ENCODE assay signal across 15 cellular contexts in genomic region chr9:128654481-128654880, GRCh38. TPM values are rescaled to one million over a fixed set of nuclear protein-coding genes. Genes with fewer than 3 reads are reported as not detected.
DNase-seq lines count a peak whose midpoint lies in the region; ATAC-seq, FAIRE-seq and TF ChIP-seq lines count a peak whose summit lies in the region.
"Had no signal": no experiment of that assay in that cellular context is flagged by ENCODE, and none has a peak within 500 bp of the region (broad histone marks: within the 10 kb centered on the region; RNA-seq: fewer than 3 reads in every experiment).

No MANE protein-coding gene starts in this region.

- no peak overlapping the region for H3K4me3 ChIP-seq in neural progenitor cell
- H3K4me3 ChIP-seq in HepG2 (replicated peaks in 1 of 3; ENCODE audit: insufficient read depth in 1 of 3, low read depth in 2 of 3, low read length in 3 of 3): no peak overlapping the region
- H3K4me3 ChIP-seq: esophagus muscularis mucosa had no signal

- no peaks in the 10 kb centered on the region for H3K9me3 Mint-ChIP-seq in T-helper 1 cell treated with Interleukin-12 subunit alpha and Interleukin-12 subunit beta and Interleukin-4 antibody, amounts not matched to agents 30 μg/mL and 1 μg/mL, for 36 hours
- H3K9me3 Mint-ChIP-seq in IgD-negative memory B cell: no peaks in the 10 kb centered on the region
- H3K9me3 Mint-ChIP-seq in activated naive CD8-positive, alpha-beta T cell (ENCODE audit: low read depth): no peaks in the 10 kb centered on the region
- no peaks in the 10 kb centered on the region for H3K9me3 Mint-ChIP-seq in neural progenitor cell

- H3K9ac ChIP-seq in neural progenitor cell: no peak overlapping the region
- no peak overlapping the region for H3K9ac ChIP-seq in HepG2 (ENCODE audit: insufficient read depth, low read depth, low read length)

- CTCF ChIA-PET in HepG2 (lab: Yijun Ruan, JAX; ENCODE audit: low intra/inter-chr PET ratio, low total read pairs): no interaction called here

- no peak overlapping the region for H3K27ac Mint-ChIP-seq in T-helper 1 cell treated with Interleukin-12 subunit alpha and Interleukin-12 subunit beta and Interleukin-4 antibody, amounts not matched to agents 30 μg/mL and 1 μg/mL, for 36 hours
- H3K27ac Mint-ChIP-seq in IgD-negative memory B cell: peak overlapping the region in 2 of 3 donors; percentile 28 to 94
- H3K27ac Mint-ChIP-seq in activated naive CD8-positive, alpha-beta T cell: no peak overlapping the region
- no peak overlapping the region for H3K27ac Mint-ChIP-seq in neural progenitor cell

- WGBS in HepG2 (ENCODE audit: low lambda C conversion rate): 94% methylated on average over 1 of the region's 1 CpG

- peaks cover 44% of the 10 kb centered on the region for H3K79me2 ChIP-seq in neural progenitor cell (ENCODE audit: low read depth)
- H3K79me2 ChIP-seq in HepG2 (ENCODE audit: insufficient read depth, low read length): no peaks in the 10 kb centered on the region

- no peak for FAIRE-seq in HepG2 (lab: Jason Lieb, UNC)

- peaks cover 3% of the 10 kb centered on the region for H3K4me1 ChIP-seq in neural progenitor cell
- peaks cover 5% of the 10 kb centered on the region; the same call in 1 of the 2 replicates for H3K4me1 ChIP-seq in HepG2 (ENCODE audit: insufficient read depth, low read length)

- H3F3A ChIP-seq in neural progenitor cell (ENCODE audit: low read depth): peaks cover 15% of the 10 kb centered on the region

- TF ChIP-seq CTCF in neural progenitor cell (IDR thresholded peaks at IDR 0.05) (no peak), HepG2 (CRISPR knock-in tag; IDR thresholded peaks at IDR 0.05) (no peak)

- ATAC-seq in sciatic nerve (no peak), HepG2 (no peak)

- POLR2A ChIA-PET in HepG2 (lab: Yijun Ruan, JAX): interaction anchor here (2.9 kb wide), 1 partner anchor 19 kb away, joined by 12 read pairs; no protein-coding TSS in a partner anchor

- H3K27me3 ChIP-seq in neural progenitor cell (no peaks in the 10 kb centered on the region), HepG2 (ENCODE audit: control insufficient read depth in 1 of 2, insufficient read depth in 2 of 2, low read length in 2 of 2) (no peaks in the 10 kb centered on the region)
- H3K27me3 ChIP-seq: esophagus muscularis mucosa had no signal

- H3K4me1 Mint-ChIP-seq in T-helper 1 cell treated with Interleukin-12 subunit alpha and Interleukin-12 subunit beta and Interleukin-4 antibody, amounts not matched to agents 30 μg/mL and 1 μg/mL, for 36 hours (ENCODE audit: low read depth): peaks cover 6% of the 10 kb centered on the region
- H3K4me1 Mint-ChIP-seq in IgD-negative memory B cell (peaks cover 1 to 13% (median 4%) of the 10 kb centered on the region in 3 donors), neural progenitor cell (peaks cover 13% of the 10 kb centered on the region)
- H3K4me1 Mint-ChIP-seq in activated naive CD8-positive, alpha-beta T cell (ENCODE audit: low read depth): peaks cover 4% of the 10 kb centered on the region

- H3K27me3 Mint-ChIP-seq in T-helper 1 cell treated with Interleukin-12 subunit alpha and Interleukin-12 subunit beta and Interleukin-4 antibody, amounts not matched to agents 30 μg/mL and 1 μg/mL, for 36 hours (ENCODE audit: low read depth): no peaks in the 10 kb centered on the region
- H3K27me3 Mint-ChIP-seq in IgD-negative memory B cell: no peaks in the 10 kb centered on the region
- no peaks in the 10 kb centered on the region for H3K27me3 Mint-ChIP-seq in activated naive CD8-positive, alpha-beta T cell
- peaks cover 4% of the 10 kb centered on the region for H3K27me3 Mint-ChIP-seq in neural progenitor cell (ENCODE audit: insufficient read depth, low read depth)

- H3K4me2 ChIP-seq in neural progenitor cell (no peak overlapping the region), HepG2 (ENCODE audit: low read depth, low read length) (no peak overlapping the region)

- TF ChIP-seq RAD21 in HepG2 (CRISPR knock-in tag; IDR thresholded peaks at IDR 0.05): no peak

- DNase-seq in T-helper 1 cell (no peak), neural progenitor cell (ENCODE audit: low spot score) (no peak), NOMO-1 (lab: John Stamatoyannopoulos, UW; ENCODE audit: unreplicated experiment in 2 of 2) (no peak), sciatic nerve (ENCODE audit: low spot score) (no peak), HepG2 (ENCODE audit: low spot score) (no peak)
- DNase-seq: glutamatergic neuron; islet precursor cell; NCI-H1105 treated with DMSO at 0.1 percent for 48 hours; posterior cingulate gyrus; stimulated activated CD4-positive, alpha-beta T cell treated with anti-CD3 and anti-CD28 coated beads, Interleukin-12 subunit alpha, Interleukin-12 subunit beta, amount 100 ng/mL, for 4 hours had no signal

- no peaks in the 10 kb centered on the region for H3K9me3 ChIP-seq in neural progenitor cell (ENCODE audit: low read depth)
- H3K9me3 ChIP-seq in HepG2 (ENCODE audit: low read length): no peaks in the 10 kb centered on the region
- H3K9me3 ChIP-seq: esophagus muscularis mucosa had no signal

- TF ChIP-seq EP300 in HepG2 (IDR thresholded peaks at IDR 0.05; ENCODE audit: low read depth in 2 of 2, low read length in 2 of 2) (no peak), HepG2 (CRISPR knock-in tag; IDR thresholded peaks at IDR 0.05; ENCODE audit: borderline replicate concordance) (no peak)

- BruUV-seq in HepG2 (replicated peaks; lab: Mats Ljungman, UMichigan): no TSS peak

- no peak overlapping the region for H3K27ac ChIP-seq in neural progenitor cell
- no peak overlapping the region for H3K27ac ChIP-seq in HepG2 (ENCODE audit: extremely low read length, insufficient read depth, low read length)
- H3K27ac ChIP-seq: 22Rv1, esophagus muscularis mucosa had no signal

- H3K36me3 ChIP-seq in neural progenitor cell (no peaks in the 10 kb centered on the region), HepG2 (replicated peaks in 1 of 2; ENCODE audit: control insufficient read depth in 1 of 2, insufficient read depth in 2 of 2, low read length in 2 of 2) (no peaks in the 10 kb centered on the region)
- H3K36me3 ChIP-seq: esophagus muscularis mucosa had no signal

- no peak overlapping the region for H2AFZ ChIP-seq in neural progenitor cell (replicated peaks)
- H2AFZ ChIP-seq in HepG2 (ENCODE audit: low read length): no peak overlapping the region

- in situ Hi-C loops in HepG2 (cut with HindIII; ENCODE audit: extremely low pct_ligation_motif_present, low pct_unique_long_range_greater_than_20kb): no loop called here

- TF ChIP-seq POLR2A in HepG2 (IDR thresholded peaks at IDR 0.05; ENCODE audit: insufficient read depth in 1 of 2, low read depth in 2 of 2, low read length in 2 of 2): no peak

- H3K36me3 Mint-ChIP-seq in T-helper 1 cell treated with Interleukin-12 subunit alpha and Interleukin-12 subunit beta and Interleukin-4 antibody, amounts not matched to agents 30 μg/mL and 1 μg/mL, for 36 hours (ENCODE audit: low read depth): no peaks in the 10 kb centered on the region
- H3K36me3 Mint-ChIP-seq in IgD-negative memory B cell: no peaks in the 10 kb centered on the region
- no peaks in the 10 kb centered on the region for H3K36me3 Mint-ChIP-seq in activated naive CD8-positive, alpha-beta T cell
- H3K36me3 Mint-ChIP-seq in neural progenitor cell: peaks cover 11% of the 10 kb centered on the region

- intact Hi-C loops in sciatic nerve (cut with DNase I): no loop called here
- intact Hi-C loops in HepG2 (cut with micrococcal nuclease; ENCODE audit: unreplicated experiment): no loop called here

- H4K20me1 ChIP-seq in neural progenitor cell (ENCODE audit: low read depth): no peaks in the 10 kb centered on the region
- H4K20me1 ChIP-seq in HepG2 (ENCODE audit: insufficient read depth, low read length): no peaks in the 10 kb centered on the region

- H3K4me3 Mint-ChIP-seq in T-helper 1 cell treated with Interleukin-12 subunit alpha and Interleukin-12 subunit beta and Interleukin-4 antibody, amounts not matched to agents 30 μg/mL and 1 μg/mL, for 36 hours: peak overlapping the region; percentile 16
- H3K4me3 Mint-ChIP-seq in IgD-negative memory B cell (peak overlapping the region in 3 of 4 donors; percentile 3 to 98 (median 18)), neural progenitor cell (peak overlapping the region; percentile 76)
- H3K4me3 Mint-ChIP-seq in activated naive CD8-positive, alpha-beta T cell: peak overlapping the region; percentile 31

RNA-seq across cellular contexts. Expression of gene DYNC2I2, which starts 2.2 kb away (rescaled TPM):
- polyA plus RNA-seq in IgD-negative memory B cell: 57.3 TPM
- total RNA-seq in neural progenitor cell (ENCODE audit: low replicate concordance): 45.9 and 141 TPM in 2 replicates
- total RNA-seq in sciatic nerve: 28.4 TPM
- 31.1 and 40.2 TPM in 2 replicates for total RNA-seq in HepG2 (2016; rRNA removed; fragmentation: Illumina TruSeq; extraction: Trizol)
- 35.7 and 35.9 TPM in 2 replicates for total RNA-seq in HepG2 (2016; cell fraction: cytosol; rRNA removed; fragmentation: Illumina TruSeq; extraction: Trizol; ENCODE audit: low read depth)
- total RNA-seq in HepG2 (2016; cell fraction: insoluble cytoplasmic fraction; rRNA removed; fragmentation: Illumina TruSeq; extraction: Trizol): 30.0 and 41.4 TPM in 2 replicates
- 44.4 and 48.2 TPM in 2 replicates for total RNA-seq in HepG2 (2016; cell fraction: membrane; rRNA removed; fragmentation: Illumina TruSeq; extraction: Trizol)
- total RNA-seq in HepG2 (2016; cell fraction: nucleus; rRNA removed; fragmentation: Illumina TruSeq; extraction: Trizol): 29.1 and 30.6 TPM in 2 replicates
- polyA plus RNA-seq in HepG2 (2011; rRNA removed): 12.5 and 13.7 TPM in 2 replicates
- polyA plus RNA-seq in HepG2 (2011; cell fraction: cytosol; rRNA removed): 8.1 and 18.6 TPM in 2 replicates
- polyA plus RNA-seq in HepG2 (2011; cell fraction: nucleus; rRNA removed): 38.0 and 51.4 TPM in 2 replicates
- polyA plus RNA-seq in HepG2 (2012): 3.2 and 5.6 TPM in 2 replicates
- polyA plus RNA-seq in HepG2 (2016; cell fraction: cytosol; fragmentation: Illumina TruSeq; extraction: Trizol; ENCODE audit: low read depth): 38.3 and 39.4 TPM in 2 replicates
- polyA plus RNA-seq in HepG2 (2016; cell fraction: insoluble cytoplasmic fraction; fragmentation: Illumina TruSeq; extraction: Trizol; ENCODE audit: low read depth): 29.4 and 33.1 TPM in 2 replicates
- polyA plus RNA-seq in HepG2 (2016; cell fraction: membrane; fragmentation: Illumina TruSeq; extraction: Trizol; ENCODE audit: low read depth): 37.6 and 43.8 TPM in 2 replicates
- 49.9 and 51.2 TPM in 2 replicates for polyA plus RNA-seq in HepG2 (2016; cell fraction: nucleus; fragmentation: Illumina TruSeq; extraction: Trizol; ENCODE audit: insufficient read depth, low read depth)
- 21.4 and 223 TPM in 2 replicates for polyA minus RNA-seq in HepG2 (2011; rRNA and poly(A)+ RNA removed; ENCODE audit: low replicate concordance)
- polyA minus RNA-seq in HepG2 (2011; cell fraction: cytosol; rRNA and poly(A)+ RNA removed): 7.2 and 10.8 TPM in 2 replicates
- polyA minus RNA-seq in HepG2 (2011; cell fraction: nucleus; rRNA and poly(A)+ RNA removed): 9.3 and 12.7 TPM in 2 replicates

RNA-seq across cellular contexts. Expression of gene SET, which starts 34.5 kb away (rescaled TPM):
- 257 TPM for polyA plus RNA-seq in IgD-negative memory B cell
- 930 and 1,683 TPM in 2 replicates for total RNA-seq in neural progenitor cell (ENCODE audit: low replicate concordance)
- 222 TPM for total RNA-seq in sciatic nerve
- 611 and 724 TPM in 2 replicates for total RNA-seq in HepG2 (2016; rRNA removed; fragmentation: Illumina TruSeq; extraction: Trizol)
- total RNA-seq in HepG2 (2016; cell fraction: cytosol; rRNA removed; fragmentation: Illumina TruSeq; extraction: Trizol; ENCODE audit: low read depth): 134 and 142 TPM in 2 replicates
- 623 and 704 TPM in 2 replicates for total RNA-seq in HepG2 (2016; cell fraction: insoluble cytoplasmic fraction; rRNA removed; fragmentation: Illumina TruSeq; extraction: Trizol)
- 360 and 385 TPM in 2 replicates for total RNA-seq in HepG2 (2016; cell fraction: membrane; rRNA removed; fragmentation: Illumina TruSeq; extraction: Trizol)
- total RNA-seq in HepG2 (2016; cell fraction: nucleus; rRNA removed; fragmentation: Illumina TruSeq; extraction: Trizol): 226 and 251 TPM in 2 replicates
- polyA plus RNA-seq in HepG2 (2011; rRNA removed): 72.8 and 94.2 TPM in 2 replicates
- 44.1 and 56.3 TPM in 2 replicates for polyA plus RNA-seq in HepG2 (2011; cell fraction: cytosol; rRNA removed)
- polyA plus RNA-seq in HepG2 (2011; cell fraction: nucleus; rRNA removed): 48.5 and 49.6 TPM in 2 replicates
- polyA plus RNA-seq in HepG2 (2012): 275 and 331 TPM in 2 replicates
- 120 and 147 TPM in 2 replicates for polyA plus RNA-seq in HepG2 (2016; cell fraction: cytosol; fragmentation: Illumina TruSeq; extraction: Trizol; ENCODE audit: low read depth)
- polyA plus RNA-seq in HepG2 (2016; cell fraction: insoluble cytoplasmic fraction; fragmentation: Illumina TruSeq; extraction: Trizol; ENCODE audit: low read depth): 668 and 723 TPM in 2 replicates
- polyA plus RNA-seq in HepG2 (2016; cell fraction: membrane; fragmentation: Illumina TruSeq; extraction: Trizol; ENCODE audit: low read depth): 247 and 252 TPM in 2 replicates
- polyA plus RNA-seq in HepG2 (2016; cell fraction: nucleus; fragmentation: Illumina TruSeq; extraction: Trizol; ENCODE audit: insufficient read depth, low read depth): 360 TPM in 2 replicates
- 44.1 and 254 TPM in 2 replicates for polyA minus RNA-seq in HepG2 (2011; rRNA and poly(A)+ RNA removed; ENCODE audit: low replicate concordance)
- 141 and 156 TPM in 2 replicates for polyA minus RNA-seq in HepG2 (2011; cell fraction: cytosol; rRNA and poly(A)+ RNA removed)
- polyA minus RNA-seq in HepG2 (2011; cell fraction: nucleus; rRNA and poly(A)+ RNA removed): 82.4 and 87.9 TPM in 2 replicates

RNA-seq across cellular contexts. Expression of gene PKN3, which starts 47.8 kb away (rescaled TPM):
- polyA plus RNA-seq in IgD-negative memory B cell (0.11 TPM), HepG2 (2011; rRNA removed) (9.2 and 10.5 TPM in 2 replicates)
- total RNA-seq in neural progenitor cell (ENCODE audit: low replicate concordance) (4.4 and 16.1 TPM in 2 replicates), sciatic nerve (9.9 TPM), HepG2 (2016; rRNA removed; fragmentation: Illumina TruSeq; extraction: Trizol) (8.3 and 13.2 TPM in 2 replicates)
- total RNA-seq in HepG2 (2016; cell fraction: cytosol; rRNA removed; fragmentation: Illumina TruSeq; extraction: Trizol; ENCODE audit: low read depth): 3.5 and 3.9 TPM in 2 replicates
- total RNA-seq in HepG2 (2016; cell fraction: insoluble cytoplasmic fraction; rRNA removed; fragmentation: Illumina TruSeq; extraction: Trizol): 7.5 and 13.4 TPM in 2 replicates
- 7.9 and 8.7 TPM in 2 replicates for total RNA-seq in HepG2 (2016; cell fraction: membrane; rRNA removed; fragmentation: Illumina TruSeq; extraction: Trizol)
- total RNA-seq in HepG2 (2016; cell fraction: nucleus; rRNA removed; fragmentation: Illumina TruSeq; extraction: Trizol): 9.4 and 10.2 TPM in 2 replicates
- polyA plus RNA-seq in HepG2 (2011; cell fraction: cytosol; rRNA removed): 7.2 and 10.2 TPM in 2 replicates
- polyA plus RNA-seq in HepG2 (2011; cell fraction: nucleus; rRNA removed): 27.1 and 49.1 TPM in 2 replicates
- polyA plus RNA-seq in HepG2 (2012): 5.4 and 6.9 TPM in 2 replicates
- polyA plus RNA-seq in HepG2 (2016; cell fraction: cytosol; fragmentation: Illumina TruSeq; extraction: Trizol; ENCODE audit: low read depth): 3.8 and 4.1 TPM in 2 replicates
- 13.4 and 15.9 TPM in 2 replicates for polyA plus RNA-seq in HepG2 (2016; cell fraction: insoluble cytoplasmic fraction; fragmentation: Illumina TruSeq; extraction: Trizol; ENCODE audit: low read depth)
- polyA plus RNA-seq in HepG2 (2016; cell fraction: membrane; fragmentation: Illumina TruSeq; extraction: Trizol; ENCODE audit: low read depth): 6.4 and 7.7 TPM in 2 replicates
- 38.0 and 40.4 TPM in 2 replicates for polyA plus RNA-seq in HepG2 (2016; cell fraction: nucleus; fragmentation: Illumina TruSeq; extraction: Trizol; ENCODE audit: insufficient read depth, low read depth)
- polyA minus RNA-seq in HepG2 (2011; rRNA and poly(A)+ RNA removed; ENCODE audit: low replicate concordance): 23.6 and 48.2 TPM in 2 replicates
- 6.9 and 13.8 TPM in 2 replicates for polyA minus RNA-seq in HepG2 (2011; cell fraction: cytosol; rRNA and poly(A)+ RNA removed)
- polyA minus RNA-seq in HepG2 (2011; cell fraction: nucleus; rRNA and poly(A)+ RNA removed): 4.0 and 6.2 TPM in 2 replicates

Comparison
In these comparisons a context has a peak if more than half of its experiments do, and no peak if none do; other contexts are left out.
1. H3K27ac Mint-ChIP-seq: peak in IgD-negative memory B cell (2 of 3); none in T-helper 1 cell treated with Interleukin-12 subunit alpha and Interleukin-12 subunit beta and Interleukin-4 antibody, amounts not matched to agents 30 μg/mL and 1 μg/mL, for 36 hours (single experiment), activated naive CD8-positive, alpha-beta T cell (single experiment) and neural progenitor cell (single experiment).
2. H3K4me3 Mint-ChIP-seq: peak in every context shown above with its lines; median percentile 76 in neural progenitor cell; 31 in activated naive CD8-positive, alpha-beta T cell; 18 in IgD-negative memory B cell; 16 in T-helper 1 cell treated with Interleukin-12 subunit alpha and Interleukin-12 subunit beta and Interleukin-4 antibody, amounts not matched to agents 30 μg/mL and 1 μg/mL, for 36 hours.